ENCODE assay signal across 16 cellular contexts in genomic region chr15:57881361-57881760, GRCh38.
DNase-seq lines count a peak whose midpoint lies in the region; ATAC-seq, FAIRE-seq and TF ChIP-seq lines count a peak whose summit lies in the region.
"Had no signal": no experiment of that assay in that cellular context is flagged by ENCODE, and none has a peak within 500 bp of the region (broad histone marks: within the 10 kb centered on the region; RNA-seq: fewer than 3 reads in every experiment).

No MANE protein-coding gene starts in this region.

- H3K4me1 ChIP-seq in HepG2 (ENCODE audit: insufficient read depth, low read length), result no peaks in the 10 kb centered on the region
- H3K4me1 ChIP-seq in PC-9 (replicated peaks; ENCODE audit: insufficient read depth), result no peaks in the 10 kb centered on the region
- H3K4me1 ChIP-seq: BE2C had no signal

- no peaks in the 10 kb centered on the region for H3K36me3 ChIP-seq in BJ (ENCODE audit: control insufficient read depth, insufficient read depth, low read length)
- H3K36me3 ChIP-seq in HepG2 (replicated peaks in 1 of 2; ENCODE audit: control insufficient read depth in 1 of 2, insufficient read depth in 2 of 2, low read length in 2 of 2), result no peaks in the 10 kb centered on the region
- H3K36me3 ChIP-seq in PC-9 (ENCODE audit: low read depth), result no peaks in the 10 kb centered on the region
- H3K36me3 ChIP-seq: BE2C had no signal

- no TSS peak for BruUV-seq in HepG2 (replicated peaks; lab: Mats Ljungman, UMichigan)
- BruUV-seq in PC-9 (replicated peaks; lab: Mats Ljungman, UMichigan), result no TSS peak

- in situ Hi-C loops in HepG2 (cut with HindIII; ENCODE audit: extremely low pct_ligation_motif_present, low pct_unique_long_range_greater_than_20kb), result no loop called here

- H3K4me2 ChIP-seq in HepG2 (ENCODE audit: low read depth, low read length) (no peak overlapping the region), PC-9 (no peak overlapping the region)

- DNase-seq in BJ (ENCODE audit: low read depth) (peak; percentile 66), LHCN-M2 (ENCODE audit: low read depth) (peak; percentile 56), dedifferentiated amniotic fluid mesenchymal stem cell (ENCODE audit: extremely low spot score) (peak; percentile 72), non-pigmented ciliary epithelial cell (ENCODE audit: low read depth) (peak; percentile 40), HepG2 (ENCODE audit: low spot score) (no peak), NOMO-1 treated with DMSO at 0.1 percent for 48 hours (lab: John Stamatoyannopoulos, UW; ENCODE audit: unreplicated experiment) (no peak), PC-9 (no peak)
- DNase-seq in stimulated activated CD8-positive, alpha-beta memory T cell treated with anti-CD3 and anti-CD28 coated beads, Interleukin-4, amount 100 ng/mL, for 48 hours, result no peak
- DNase-seq: BE2C; CD8-positive, alpha-beta T cell; DND-41; H7; NCI-H1417; NCI-H2029; NCI-H510A treated with DMSO at 0.1 percent for 48 hours had no signal

- no peak overlapping the region for H3K27ac ChIP-seq in HepG2 (ENCODE audit: extremely low read length, insufficient read depth, low read length)
- H3K27ac ChIP-seq in PC-9, result no peak overlapping the region

- H3F3A ChIP-seq in PC-9 (ENCODE audit: insufficient read depth, low read depth), result no peaks in the 10 kb centered on the region

- 21% methylated on average over 3 of the region's 3 CpGs for WGBS in HepG2 (ENCODE audit: low lambda C conversion rate)

- H4K20me1 ChIP-seq in HepG2 (ENCODE audit: insufficient read depth, low read length), result no peaks in the 10 kb centered on the region
- no peaks in the 10 kb centered on the region for H4K20me1 ChIP-seq in PC-9 (ENCODE audit: insufficient read depth)

- no peak for TF ChIP-seq EP300 in HepG2 (IDR thresholded peaks at IDR 0.05; ENCODE audit: low read depth in 2 of 2, low read length in 2 of 2)
- no peak for TF ChIP-seq EP300 in HepG2 (CRISPR knock-in tag; IDR thresholded peaks at IDR 0.05; ENCODE audit: borderline replicate concordance)

- intact Hi-C loops in HepG2 (cut with micrococcal nuclease; ENCODE audit: unreplicated experiment), result no loop called here
- intact Hi-C loops in PC-9 (cut with micrococcal nuclease; ENCODE audit: unreplicated experiment), result no loop called here

- H3K9me3 ChIP-seq in HepG2 (ENCODE audit: low read length) (no peaks in the 10 kb centered on the region), PC-9 (ENCODE audit: insufficient read depth, low read depth) (no peaks in the 10 kb centered on the region)
- H3K9me3 ChIP-seq: BE2C had no signal

- H3K27me3 ChIP-seq in BJ (ENCODE audit: control insufficient read depth, insufficient read depth, low read length), result no peaks in the 10 kb centered on the region
- H3K27me3 ChIP-seq in HepG2 (ENCODE audit: control insufficient read depth in 1 of 2, insufficient read depth in 2 of 2, low read length in 2 of 2), result peaks cover 0 to 9% of the 10 kb centered on the region in 2 experiments
- H3K27me3 ChIP-seq in PC-9 (ENCODE audit: insufficient read depth, low read depth), result peaks cover 18% of the 10 kb centered on the region; the same call in 1 of the 2 replicates
- H3K27me3 ChIP-seq: BE2C had no signal

- no peak for TF ChIP-seq RAD21 in HepG2 (CRISPR knock-in tag; IDR thresholded peaks at IDR 0.05)

- CTCF ChIA-PET in BJ (lab: Yijun Ruan, JAX) (interaction anchor here (0.8 to 3.5 kb wide), 6 partner anchors 9 to 189 kb away, joined by 3 to 12 read pairs (median 4); no protein-coding TSS in a partner anchor), HepG2 (lab: Yijun Ruan, JAX; ENCODE audit: low intra/inter-chr PET ratio, low total read pairs) (interaction anchor here (0.7 kb wide), 1 partner anchor 12 kb away, joined by 5 read pairs; no protein-coding TSS in a partner anchor), PC-9 (lab: Charles Lee) (no interaction called here)

- no peak for FAIRE-seq in HepG2 (lab: Jason Lieb, UNC)
- FAIRE-seq: D721Med had no signal

- H2AFZ ChIP-seq in HepG2 (ENCODE audit: low read length) (no peak overlapping the region), PC-9 (no peak overlapping the region)

- no peak overlapping the region for H3K9ac ChIP-seq in HepG2 (ENCODE audit: insufficient read depth, low read depth, low read length)

- no peaks in the 10 kb centered on the region for H3K9me2 ChIP-seq in PC-9 (ENCODE audit: insufficient read depth)

- no peak overlapping the region for H3K4me3 ChIP-seq in BJ (ENCODE audit: low read depth, low read length)
- H3K4me3 ChIP-seq in HepG2 (replicated peaks in 1 of 3; ENCODE audit: insufficient read depth in 1 of 3, low read depth in 2 of 3, low read length in 3 of 3), result no peak overlapping the region
- no peak overlapping the region for H3K4me3 ChIP-seq in PC-9

- TF ChIP-seq CTCF in BJ (IDR thresholded peaks at IDR 0.05; ENCODE audit: insufficient read depth, low read depth, low read length), result no peak
- no peak for TF ChIP-seq CTCF in HepG2 (CRISPR knock-in tag; IDR thresholded peaks at IDR 0.05)
- no peak for TF ChIP-seq CTCF in PC-9 (conservative IDR thresholded peaks at IDR 0.05)

- TF ChIP-seq POLR2A in HepG2 (IDR thresholded peaks at IDR 0.05; ENCODE audit: insufficient read depth in 1 of 2, low read depth in 2 of 2, low read length in 2 of 2), result no peak

- no peak for ATAC-seq in HepG2
- ATAC-seq: CD8-positive, alpha-beta T cell had no signal

- H3K79me2 ChIP-seq in HepG2 (ENCODE audit: insufficient read depth, low read length) (no peaks in the 10 kb centered on the region), PC-9 (ENCODE audit: low read depth) (no peaks in the 10 kb centered on the region)

- POLR2A ChIA-PET in BJ (lab: Charles Lee) (interaction anchor here (0.6 kb wide), 1 partner anchor 21 kb away, joined by 8 read pairs; no protein-coding TSS in a partner anchor), HepG2 (lab: Yijun Ruan, JAX) (no interaction called here), PC-9 (lab: Charles Lee; ENCODE audit: unreplicated experiment) (no interaction called here)

TF ChIP-seq in HepG2, 621 proteins besides CTCF, POLR2A, EP300 and RAD21:
- no peak for TF ChIP-seq PRDM4 (CRISPR knock-in tag; IDR thresholded peaks at IDR 0.05; ENCODE audit: borderline replicate concordance)
- TF ChIP-seq ZBTB14 (CRISPR knock-in tag; IDR thresholded peaks at IDR 0.05), result no peak
- TF ChIP-seq TBL1XR1 (IDR thresholded peaks at IDR 0.05; ENCODE audit: borderline replicate concordance, low read length, partially characterized antibody), result no peak
- TF ChIP-seq ZNF180 (CRISPR knock-in tag; IDR thresholded peaks at IDR 0.05; ENCODE audit: borderline replicate concordance, low read depth), result no peak
- TF ChIP-seq ZNF564 (CRISPR knock-in tag; IDR thresholded peaks at IDR 0.05), result no peak
- TF ChIP-seq DR1 (CRISPR knock-in tag; IDR thresholded peaks at IDR 0.05), result no peak

Comparison
In these comparisons a context has a peak if more than half of its experiments do, and no peak if none do; other contexts are left out.
1. DNase-seq: peak in BJ (single experiment), LHCN-M2 (single experiment), dedifferentiated amniotic fluid mesenchymal stem cell (single experiment) and non-pigmented ciliary epithelial cell (single experiment); none in HepG2 (single experiment), NOMO-1 treated with DMSO at 0.1 percent for 48 hours (single experiment), stimulated activated CD8-positive, alpha-beta memory T cell treated with anti-CD3 and anti-CD28 coated beads, Interleukin-4, amount 100 ng/mL, for 48 hours (single experiment) and PC-9 (0 of 2).